11 cellular contexts compared by ENCODE assay signal in the genomic region with DNA sequence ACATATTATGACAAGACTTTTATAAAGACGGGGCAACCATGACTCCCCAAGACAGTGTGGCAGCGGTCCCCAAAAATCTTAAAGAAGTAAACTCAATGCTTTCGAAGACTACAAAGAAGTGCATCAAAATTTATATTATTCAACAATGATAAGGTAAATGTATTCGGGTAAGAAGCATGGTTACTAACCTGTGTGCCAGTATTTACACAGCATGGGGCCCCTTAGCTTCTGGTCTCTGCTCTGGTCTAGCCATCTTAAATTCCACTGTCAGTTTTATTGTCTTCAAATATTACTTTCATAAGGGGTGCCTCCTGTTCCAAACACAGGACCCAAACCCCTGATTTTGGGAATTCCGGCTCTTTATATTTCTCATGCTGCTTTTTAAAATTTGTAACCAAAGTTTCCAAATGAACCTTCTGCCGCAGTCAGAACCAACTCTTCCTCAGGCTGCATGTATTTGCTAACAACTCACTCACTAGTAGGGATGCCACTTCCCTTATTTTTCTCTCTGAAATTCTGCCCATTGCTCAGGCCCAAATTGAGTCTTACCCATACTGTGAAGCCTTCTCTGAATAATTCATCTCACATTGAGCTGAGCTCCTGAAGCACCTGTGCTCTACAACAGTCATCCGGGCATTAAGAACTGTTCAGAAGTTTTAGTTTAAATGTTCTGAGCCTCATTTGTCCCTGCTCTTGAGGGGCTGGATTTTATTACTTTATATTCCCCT. TPM values are rescaled to one million over a fixed set of nuclear protein-coding genes. Genes with fewer than 3 reads are reported as not detected.
DNase-seq lines count a peak whose midpoint lies in the region; ATAC-seq and TF ChIP-seq lines count a peak whose summit lies in the region.
"Had no signal": no experiment of that assay in that cellular context is flagged by ENCODE, and none has a peak within 500 bp of the region (broad histone marks: within the 10 kb centered on the region; RNA-seq: fewer than 3 reads in every experiment).

No MANE protein-coding gene starts in this region.

- no peaks in the 10 kb centered on the region for H4K20me1 ChIP-seq in OCI-LY7 (ENCODE audit: insufficient read depth, low read length)

- TF ChIP-seq CTCF in Caco-2 (IDR thresholded peaks at IDR 0.05; ENCODE audit: insufficient read depth in 1 of 2, low read depth in 1 of 2, low read length in 1 of 2, severe bottlenecking in 1 of 2, unreplicated experiment in 1 of 2): no peak
- no peak for TF ChIP-seq CTCF in OCI-LY7 (conservative IDR thresholded peaks at IDR 0.05; ENCODE audit: low read length)
- no peak for TF ChIP-seq CTCF in esophagus squamous epithelium (IDR thresholded peaks at IDR 0.05)
- no peak for TF ChIP-seq CTCF in psoas muscle (IDR thresholded peaks at IDR 0.05)

- DNase-seq in Caco-2 (no peak), OCI-LY7 (ENCODE audit: low spot score) (peak; percentile 31), esophagus squamous epithelium (lab: John Stamatoyannopoulos, UW) (no peak), psoas muscle (no peak)
- DNase-seq in stimulated activated CD4-positive, alpha-beta T cell treated with anti-CD3 and anti-CD28 coated beads, Interleukin-15, amount 100 ng/mL, for 24 hours: no peak
- DNase-seq: activated gamma-delta T cell treated with Interleukin-2 at 50 U/mL for 16 hours, natural killer cell, NCI-H446 treated with DMSO at 0.1 percent for 48 hours had no signal

- H3K36me3 Mint-ChIP-seq in Caco-2 (ENCODE audit: insufficient read depth, unreplicated experiment): no peaks in the 10 kb centered on the region
- H3K36me3 Mint-ChIP-seq: natural killer cell had no signal

- H3K27ac ChIP-seq in OCI-LY7 (ENCODE audit: low read depth, low read length, poor library complexity, severe bottlenecking): peak overlapping the region; percentile 88
- H3K27ac ChIP-seq in esophagus squamous epithelium: peak overlapping the region in 3 of 4 donors; percentile 90 to 97 (median 97)
- peak overlapping the region; percentile 98 for H3K27ac ChIP-seq in psoas muscle

- intact Hi-C loops in Caco-2 (cut with micrococcal nuclease; ENCODE audit: unreplicated experiment): no loop called here
- intact Hi-C loops in OCI-LY7 (cut with micrococcal nuclease; ENCODE audit: unreplicated experiment): no loop called here
- intact Hi-C loops in esophagus squamous epithelium (cut with DNase I): no loop called here
- intact Hi-C loops in psoas muscle (cut with DNase I): no loop called here

- H2AFZ ChIP-seq in OCI-LY7 (ENCODE audit: low read length): peak overlapping the region; percentile 64

- CTCF ChIA-PET in Caco-2 (lab: Charles Lee): interaction anchor here (0.7 kb wide), 1 partner anchor 456 kb away, joined by 3 read pairs; no protein-coding TSS in a partner anchor
- CTCF ChIA-PET in OCI-LY7 (lab: Charles Lee; ENCODE audit: unreplicated experiment): no interaction called here

- no peaks in the 10 kb centered on the region for H3K4me1 Mint-ChIP-seq in Caco-2 (ENCODE audit: low read depth, unreplicated experiment)

- no peaks in the 10 kb centered on the region for H3K36me3 ChIP-seq in Caco-2 (ENCODE audit: control insufficient read depth, insufficient read depth, low read length)
- no peaks in the 10 kb centered on the region for H3K36me3 ChIP-seq in OCI-LY7 (ENCODE audit: insufficient read depth, low read length)
- peaks cover 0 to 7% (median 0%) of the 10 kb centered on the region in 3 donors for H3K36me3 ChIP-seq in esophagus squamous epithelium
- H3K36me3 ChIP-seq in psoas muscle (ENCODE audit: insufficient read depth in 1 of 2, low read depth in 1 of 2): peaks cover 0 to 14% of the 10 kb centered on the region in 2 donors

- H3K27me3 Mint-ChIP-seq in Caco-2 (ENCODE audit: insufficient read depth, unreplicated experiment): no peaks in the 10 kb centered on the region

- whole genome bisulfite sequencing in esophagus squamous epithelium, 2 donors: 65 to 66% methylated on average over 7 of the region's 7 CpGs
- 68 to 79% (median 73%) methylated on average over 7 of the region's 7 CpGs for WGBS in psoas muscle, 3 donors

- H3K79me2 ChIP-seq in OCI-LY7 (ENCODE audit: insufficient read depth, low read depth, low read length): peaks cover 15% of the 10 kb centered on the region; the same call in 1 of the 2 replicates

- H3K27ac Mint-ChIP-seq in Caco-2 (ENCODE audit: unreplicated experiment): no peak overlapping the region
- H3K27ac Mint-ChIP-seq: natural killer cell had no signal

- H3K27me3 ChIP-seq in Caco-2 (replicated peaks; ENCODE audit: control insufficient read depth, insufficient read depth, low read length) (no peaks in the 10 kb centered on the region), esophagus squamous epithelium (no peaks in the 10 kb centered on the region), psoas muscle (ENCODE audit: insufficient read depth in 3 of 3, low read length in 2 of 3) (no peaks in the 10 kb centered on the region)

- TF ChIP-seq POLR2A in esophagus squamous epithelium (IDR thresholded peaks at IDR 0.05) (no peak), GM18505 (IDR thresholded peaks at IDR 0.05; ENCODE audit: borderline replicate concordance, extremely low read depth, insufficient read depth, insufficient read length) (no peak)

- no peak for ATAC-seq in psoas muscle
- no peak for ATAC-seq in GM18873 (IDR thresholded peaks at IDR 0.05; ENCODE audit: low FRiP score, unreplicated experiment)
- no peak for ATAC-seq in GM18505 (IDR thresholded peaks at IDR 0.05; ENCODE audit: unreplicated experiment)
- no peak for ATAC-seq in GM21786 (IDR thresholded peaks at IDR 0.05; ENCODE audit: unreplicated experiment)
- ATAC-seq: natural killer cell had no signal

- no peaks in the 10 kb centered on the region for H3K9me3 ChIP-seq in Caco-2
- H3K9me3 ChIP-seq in OCI-LY7 (ENCODE audit: low read length): no peaks in the 10 kb centered on the region
- H3K9me3 ChIP-seq in esophagus squamous epithelium: no peaks in the 10 kb centered on the region
- H3K9me3 ChIP-seq in psoas muscle: no peaks in the 10 kb centered on the region

- BruUV-seq in Caco-2 (replicated peaks; lab: Mats Ljungman, UMichigan) (no TSS peak), OCI-LY7 (replicated peaks; lab: Mats Ljungman, UMichigan) (no TSS peak)

- no peak overlapping the region for H3K4me3 Mint-ChIP-seq in Caco-2 (ENCODE audit: unreplicated experiment)
- H3K4me3 Mint-ChIP-seq: natural killer cell had no signal

- no peaks in the 10 kb centered on the region for H3K9me2 ChIP-seq in OCI-LY7 (ENCODE audit: insufficient read depth, low read length)

- H3K4me1 ChIP-seq in Caco-2: no peaks in the 10 kb centered on the region; the same call in 1 of the 2 replicates
- H3K4me1 ChIP-seq in OCI-LY7 (ENCODE audit: insufficient read depth, low read length, poor library complexity, severe bottlenecking): peaks cover 20% of the 10 kb centered on the region
- peaks cover 13 to 55% (median 16%) of the 10 kb centered on the region in 3 donors for H3K4me1 ChIP-seq in esophagus squamous epithelium
- peaks cover 13% of the 10 kb centered on the region for H3K4me1 ChIP-seq in psoas muscle

- peak overlapping the region; percentile 15; the same call in 1 of the 2 replicates for H3K4me3 ChIP-seq in Caco-2 (ENCODE audit: low read depth, low read length)
- H3K4me3 ChIP-seq in OCI-LY7 (ENCODE audit: low read depth, low read length, poor library complexity, severe bottlenecking): peak overlapping the region; percentile 97
- peak overlapping the region; percentile 53 to 92 (median 89) for H3K4me3 ChIP-seq in esophagus squamous epithelium
- peak overlapping the region; percentile 82 for H3K4me3 ChIP-seq in psoas muscle

- H3K9me3 Mint-ChIP-seq in Caco-2 (ENCODE audit: unreplicated experiment): no peaks in the 10 kb centered on the region
- H3K9me3 Mint-ChIP-seq: natural killer cell had no signal

- POLR2A ChIA-PET in Caco-2 (lab: Charles Lee) (interaction anchor here (0.9 kb wide), 1 partner anchor 485 kb away, joined by 8 read pairs; a partner anchor contains a TSS), OCI-LY7 (lab: Charles Lee) (no interaction called here)

- peak overlapping the region; percentile 95 for H3K4me2 ChIP-seq in OCI-LY7 (ENCODE audit: low read length)

RNA-seq across cellular contexts. Expression of a gene that starts 1.2 kb away (rescaled TPM):
- total RNA-seq in Caco-2 (2022) (8.5 and 10.8 TPM in 2 replicates), OCI-LY7 (2022) (7.6 and 7.8 TPM in 2 replicates), esophagus squamous epithelium (10 to 100 TPM; 12.1 to 27.7 (median 21.5) TPM), psoas muscle (10 to 100 TPM in 1 of 4 donors, 1 to 10 TPM in 3; 6.7 to 11.2 (median 8.9) TPM)
- 2.6 and 2.8 TPM in 2 replicates for total RNA-seq in OCI-LY7 (2014; rRNA removed; shearing (Covaris generic))
- 1 to 10 TPM; 2.1 to 7.8 (median 3.4) TPM for polyA plus RNA-seq in psoas muscle

RNA-seq across cellular contexts. Expression of a gene that starts 3.1 kb away (rescaled TPM):
- total RNA-seq in Caco-2 (2022) (15.2 and 17.8 TPM in 2 replicates), OCI-LY7 (2022) (30.2 and 30.9 TPM in 2 replicates), esophagus squamous epithelium (10 to 100 TPM; 31.7 to 41.7 (median 34.6) TPM), psoas muscle (10 to 100 TPM; 17.6 to 21.2 (median 20.1) TPM)
- 17.2 and 25.7 TPM in 2 replicates for total RNA-seq in OCI-LY7 (2014; rRNA removed; shearing (Covaris generic))
- polyA plus RNA-seq in psoas muscle: 10 to 100 TPM in 2 of 3 donors, 1 to 10 TPM in 1; 8.4 to 31.2 (median 24.2) TPM

Comparison
In these comparisons a context has a peak if more than half of its experiments do, and no peak if none do; other contexts are left out.
1. H3K4me3 ChIP-seq: peak in every context shown above with its lines; median percentile 97 in OCI-LY7; 89 in esophagus squamous epithelium; 82 in psoas muscle; 15 in Caco-2.